Comparison of ENCODE assay signal across 29 cellular contexts in the genomic region with DNA sequence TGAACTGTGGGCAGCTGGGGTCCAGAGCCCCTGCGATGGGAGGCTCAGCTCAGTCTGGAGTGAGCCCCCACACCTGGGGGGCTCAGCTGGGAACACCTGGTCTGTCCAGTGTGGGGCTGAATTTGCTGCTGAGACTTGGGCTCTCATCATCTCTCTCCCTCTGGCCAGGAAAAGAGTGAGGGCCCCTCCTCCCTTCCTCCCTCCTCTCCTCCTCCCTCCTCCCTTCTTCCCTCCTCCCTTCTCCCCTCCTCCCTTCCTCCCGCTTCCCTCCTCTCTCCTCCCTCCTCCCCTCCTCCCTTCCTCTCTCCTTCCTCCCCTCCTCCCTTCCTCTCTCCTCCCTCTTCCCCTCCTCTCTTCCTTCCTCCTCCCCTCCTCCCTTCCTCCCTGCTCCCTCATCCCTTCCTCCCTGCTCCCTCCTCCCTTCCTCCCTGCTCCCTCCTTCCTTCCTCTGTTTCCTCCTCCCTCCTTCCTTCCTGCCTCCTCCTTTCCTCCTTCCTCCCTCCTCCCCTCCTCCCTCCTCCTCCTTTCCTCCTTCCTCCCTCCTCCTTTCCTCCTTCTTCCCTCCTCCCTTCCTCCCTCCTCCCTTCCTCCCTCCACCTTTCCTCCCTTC.
"Had no signal": no experiment of that assay in that cellular context is flagged by ENCODE, and none has a peak within 500 bp of the region (broad histone marks: within the 10 kb centered on the region; RNA-seq: fewer than 3 reads in every experiment).

No MANE protein-coding gene starts in this region.

- H3K4me3 Mint-ChIP-seq: naive thymus-derived CD4-positive, alpha-beta T cell; nephron; neural progenitor cell; stimulated activated effector memory CD8-positive, alpha-beta T cell treated with anti-CD3 and anti-CD28 coated beads, Interleukin-12 subunit alpha, Interleukin-12 subunit beta, amount 100 ng/mL, for 72 hours had no signal

- H3K27ac Mint-ChIP-seq: nephron; stimulated activated effector memory CD8-positive, alpha-beta T cell treated with anti-CD3 and anti-CD28 coated beads, Interleukin-12 subunit alpha, Interleukin-12 subunit beta, amount 100 ng/mL, for 72 hours had no signal

- H3K27ac ChIP-seq: esophagus muscularis mucosa, foreskin keratinocyte, gastroesophageal sphincter, heart left ventricle, hepatocyte, left lung, neural progenitor cell, prostate gland, right atrium auricular region, sigmoid colon, thoracic aorta, tibial nerve, upper lobe of left lung had no signal

- H3K4me1 Mint-ChIP-seq: nephron had no signal

- FAIRE-seq: colon, endothelial cell of umbilical vein, islet of Langerhans, urothelium cell line had no signal

- H3K36me3 Mint-ChIP-seq: neural progenitor cell; stimulated activated effector memory CD8-positive, alpha-beta T cell treated with anti-CD3 and anti-CD28 coated beads, Interleukin-12 subunit alpha, Interleukin-12 subunit beta, amount 100 ng/mL, for 72 hours had no signal

- H3K27me3 Mint-ChIP-seq: naive thymus-derived CD4-positive, alpha-beta T cell had no signal

- H3K36me3 ChIP-seq: esophagus muscularis mucosa, gastroesophageal sphincter, heart left ventricle, left lung, neural progenitor cell, prostate gland, right atrium auricular region, sigmoid colon, thoracic aorta, tibial nerve, upper lobe of left lung had no signal

- H3K4me1 ChIP-seq: esophagus muscularis mucosa, foreskin keratinocyte, gastroesophageal sphincter, heart left ventricle, left lung, prostate gland, right atrium auricular region, sigmoid colon, tibial nerve, upper lobe of left lung had no signal

- ATAC-seq: foreskin keratinocyte; gastroesophageal sphincter; heart left ventricle; left cardiac atrium; left lung; naive thymus-derived CD4-positive, alpha-beta T cell; stimulated activated effector memory CD8-positive, alpha-beta T cell treated with anti-CD3 and anti-CD28 coated beads, Interleukin-12 subunit alpha, Interleukin-12 subunit beta, amount 100 ng/mL, for 72 hours had no signal

- H3K9me3 ChIP-seq: esophagus muscularis mucosa, gastroesophageal sphincter, heart left ventricle, left lung, prostate gland, right atrium auricular region, sigmoid colon, thoracic aorta, tibial nerve, upper lobe of left lung had no signal

- H2AFZ ChIP-seq: hepatocyte, neural progenitor cell had no signal

- H3K9ac ChIP-seq: neural progenitor cell had no signal

- DNase-seq: dermis blood vessel endothelial cell; effector memory CD4-positive, alpha-beta T cell; foreskin keratinocyte; heart left ventricle; left cardiac atrium; left lung; mesendoderm; midbrain; naive thymus-derived CD4-positive, alpha-beta T cell; nucleus accumbens; sigmoid colon; stimulated activated CD4-positive, alpha-beta T cell treated with anti-CD3 and anti-CD28 coated beads, Interleukin-2, amount 100 ng/mL, for 24 hours; stimulated activated CD4-positive, alpha-beta T cell treated with anti-CD3 and anti-CD28 coated beads, Interleukin-4, amount 100 ng/mL, for 24 hours; stimulated activated naive CD4-positive, alpha-beta T cell treated with Interleukin-2 at 50 U/mL for 16 hours had no signal

- H3K27me3 ChIP-seq: foreskin keratinocyte, right atrium auricular region, upper lobe of left lung had no signal

- H3K4me3 ChIP-seq: esophagus muscularis mucosa, gastroesophageal sphincter, heart left ventricle, hepatocyte, left lung, neural progenitor cell, prostate gland, right atrium auricular region, sigmoid colon, thoracic aorta, tibial nerve, upper lobe of left lung had no signal

- H3K79me2 ChIP-seq: hepatocyte had no signal

- H3K4me2 ChIP-seq: hepatocyte, neural progenitor cell had no signal
